Comparison of ENCODE assay signal across 18 cellular contexts in genomic region chr4:147723316-147723715, GRCh38. TPM values are rescaled to one million over a fixed set of nuclear protein-coding genes. Genes with fewer than 3 reads are reported as not detected.
A peak's percentile ranks its signal among the peaks of the same experiment; 100 is the strongest.
DNase-seq lines count a peak whose midpoint lies in the region; ATAC-seq and TF ChIP-seq lines count a peak whose summit lies in the region.
"Had no signal": no experiment of that assay in that cellular context is flagged by ENCODE, and none has a peak within 500 bp of the region (broad histone marks: within the 10 kb centered on the region; RNA-seq: fewer than 3 reads in every experiment).

No MANE protein-coding gene starts in this region.

- H3K27ac ChIP-seq in GM23338 (ENCODE audit: low read depth) (no peak overlapping the region), liver (ENCODE audit: low read depth in 1 of 2, low read length in 2 of 2) (no peak overlapping the region), gastrocnemius medialis (no peak overlapping the region), endodermal cell (ENCODE audit: low read depth, low read length) (no peak overlapping the region), suprapubic skin (no peak overlapping the region)
- H3K27ac ChIP-seq: foreskin keratinocyte had no signal

- H3K9me3 ChIP-seq in liver (ENCODE audit: control insufficient read depth in 4 of 4, low read length in 3 of 4) (no peaks in the 10 kb centered on the region), gastrocnemius medialis (no peaks in the 10 kb centered on the region), endodermal cell (ENCODE audit: control insufficient read depth, low read length) (no peaks in the 10 kb centered on the region), suprapubic skin (no peaks in the 10 kb centered on the region)

- TF ChIP-seq EP300 in suprapubic skin (IDR thresholded peaks at IDR 0.05), result no peak

- TF ChIP-seq POLR2A in gastrocnemius medialis (IDR thresholded peaks at IDR 0.05) (no peak), suprapubic skin (IDR thresholded peaks at IDR 0.05) (no peak)

- H3K9me3 Mint-ChIP-seq in GM23338 (no peaks in the 10 kb centered on the region), chondrocyte (ENCODE audit: low read depth) (no peaks in the 10 kb centered on the region), endodermal cell (no peaks in the 10 kb centered on the region)
- H3K9me3 Mint-ChIP-seq: activated naive CD4-positive, alpha-beta T cell treated with anti-CD3 and anti-CD28 coated beads for 36 hours had no signal

- in situ Hi-C loops in gastrocnemius medialis (cut with MboI; ENCODE audit: low sequenced_read_pairs in 4 of 4), result no loop called here

- no peaks in the 10 kb centered on the region for H3K36me3 Mint-ChIP-seq in GM23338 (ENCODE audit: low read depth)
- no peaks in the 10 kb centered on the region for H3K36me3 Mint-ChIP-seq in chondrocyte (ENCODE audit: low read depth)
- H3K36me3 Mint-ChIP-seq in endodermal cell (ENCODE audit: low read depth), result no peaks in the 10 kb centered on the region

- no peaks in the 10 kb centered on the region for H3K9me2 ChIP-seq in GM23338 (ENCODE audit: insufficient read depth)

- no peak for TF ChIP-seq RAD21 in liver (IDR thresholded peaks at IDR 0.05)

- WGBS in liver, result 45% methylated on average over 4 of the region's 4 CpGs
- WGBS in endodermal cell (ENCODE audit: insufficient coverage in 1 of 2, insufficient read length in 1 of 2), 2 experiments, result 94 to 96% methylated on average over 4 of the region's 4 CpGs
- WGBS in suprapubic skin, result 50% methylated on average over 4 of the region's 4 CpGs

- H3K27me3 ChIP-seq in GM23338 (ENCODE audit: insufficient read depth) (peaks cover 7% of the 10 kb centered on the region; the same call in 1 of the 2 replicates), liver (ENCODE audit: control insufficient read depth in 4 of 4, insufficient read depth in 4 of 4, low read length in 3 of 4) (no peaks in the 10 kb centered on the region), gastrocnemius medialis (no peaks in the 10 kb centered on the region), endodermal cell (ENCODE audit: control insufficient read depth, insufficient read depth, low read length, poor library complexity, severe bottlenecking) (peaks cover 13% of the 10 kb centered on the region), suprapubic skin (no peaks in the 10 kb centered on the region)
- H3K27me3 ChIP-seq: foreskin keratinocyte had no signal

- no peaks in the 10 kb centered on the region for H3K79me2 ChIP-seq in GM23338 (replicated peaks; ENCODE audit: insufficient read depth)

- H3K4me1 Mint-ChIP-seq in GM23338 (peaks cover 2% of the 10 kb centered on the region; the same call in 2 of the 3 replicates), chondrocyte (ENCODE audit: low read depth) (peaks cover 8% of the 10 kb centered on the region), endodermal cell (peaks cover 17% of the 10 kb centered on the region)

- H4K20me1 ChIP-seq in GM23338 (replicated peaks; ENCODE audit: insufficient read depth), result no peaks in the 10 kb centered on the region

- no peak overlapping the region for H3K4me3 ChIP-seq in GM23338
- no peak overlapping the region for H3K4me3 ChIP-seq in liver (ENCODE audit: low read depth in 1 of 3, low read length in 3 of 3)
- H3K4me3 ChIP-seq in gastrocnemius medialis, result no peak overlapping the region
- H3K4me3 ChIP-seq in endodermal cell (ENCODE audit: low read length), result no peak overlapping the region
- H3K4me3 ChIP-seq in suprapubic skin, result no peak overlapping the region

- H3K36me3 ChIP-seq in GM23338 (ENCODE audit: insufficient read depth) (no peaks in the 10 kb centered on the region), liver (ENCODE audit: control insufficient read depth in 4 of 4, insufficient read depth in 3 of 4, low read depth in 1 of 4, low read length in 3 of 4) (no peaks in the 10 kb centered on the region), gastrocnemius medialis (no peaks in the 10 kb centered on the region), endodermal cell (ENCODE audit: control insufficient read depth, insufficient read depth, low read length) (no peaks in the 10 kb centered on the region), suprapubic skin (no peaks in the 10 kb centered on the region)

- H3F3A ChIP-seq in GM23338 (replicated peaks; ENCODE audit: low read depth), result no peaks in the 10 kb centered on the region

- H3K27ac Mint-ChIP-seq in GM23338 (no peak overlapping the region), chondrocyte (ENCODE audit: unreplicated experiment) (peak overlapping the region; percentile 70), endodermal cell (no peak overlapping the region)
- H3K27ac Mint-ChIP-seq: activated naive CD4-positive, alpha-beta T cell treated with anti-CD3 and anti-CD28 coated beads for 36 hours had no signal

- H3K4me2 ChIP-seq in GM23338, result no peak overlapping the region

- H3K9ac ChIP-seq in liver (ENCODE audit: low read depth in 1 of 2, low read length in 2 of 2) (no peak overlapping the region), endodermal cell (ENCODE audit: extremely low read depth, low read length, poor library complexity, severe bottlenecking) (no peak overlapping the region)

- H3K4me3 Mint-ChIP-seq in GM23338 (no peak overlapping the region), chondrocyte (ENCODE audit: unreplicated experiment) (no peak overlapping the region), endodermal cell (no peak overlapping the region)
- H3K4me3 Mint-ChIP-seq: activated naive CD4-positive, alpha-beta T cell treated with anti-CD3 and anti-CD28 coated beads for 36 hours had no signal

- H3K27me3 Mint-ChIP-seq in GM23338 (ENCODE audit: insufficient read depth, low read depth, poor library complexity), result peaks cover 4% of the 10 kb centered on the region
- no peaks in the 10 kb centered on the region for H3K27me3 Mint-ChIP-seq in chondrocyte (ENCODE audit: low read depth)
- H3K27me3 Mint-ChIP-seq in endodermal cell (ENCODE audit: insufficient read depth), result peaks cover 9% of the 10 kb centered on the region

- H3K4me1 ChIP-seq in GM23338 (ENCODE audit: insufficient read depth) (no peaks in the 10 kb centered on the region), liver (ENCODE audit: control insufficient read depth in 4 of 4, insufficient read depth in 4 of 4, low read length in 3 of 4) (peaks cover 0 to 6% (median 3%) of the 10 kb centered on the region in 4 donors), gastrocnemius medialis (no peaks in the 10 kb centered on the region), endodermal cell (ENCODE audit: control insufficient read depth, insufficient read depth, low read length) (no peaks in the 10 kb centered on the region), suprapubic skin (no peaks in the 10 kb centered on the region)

- intact Hi-C loops in gastrocnemius medialis (cut with DNase I; ENCODE audit: low total_unique reads), result no loop called here

- DNase-seq in GM23338 (ENCODE audit: low spot score), result no peak
- DNase-seq in chondrocyte (ENCODE audit: low spot score), result no peak
- peak in 1 of 2 donors; percentile 30 for DNase-seq in gastrocnemius medialis
- DNase-seq in NCI-H146 treated with DMSO at 0.1 percent for 48 hours (lab: John Stamatoyannopoulos, UW; ENCODE audit: unreplicated experiment), result no peak
- DNase-seq in endodermal cell, result no peak
- DNase-seq in suprapubic skin (ENCODE audit: low spot score in 2 of 2), result no peak
- DNase-seq: activated CD4-positive, CD25-positive, alpha-beta regulatory T cell treated with anti-CD3 and anti-CD28 coated beads, Interleukin-2, amount 50 U/mL, for 72 hours; activated CD8-positive, alpha-beta memory T cell treated with anti-CD3 and anti-CD28 coated beads, Interleukin-2, amount 50 U/mL, for 48 hours; activated naive CD4-positive, alpha-beta T cell treated with anti-CD3 and anti-CD28 coated beads for 36 hours; Calu3; effector CD8-positive, alpha-beta T cell; foreskin keratinocyte; mesendoderm; NCI-H1930; NCI-H526 treated with DMSO at 0.1 percent for 48 hours had no signal

- TF ChIP-seq CTCF in GM23338 (conservative IDR thresholded peaks at IDR 0.05; ENCODE audit: low read depth in 2 of 2) (no peak), chondrocyte (IDR thresholded peaks at IDR 0.05) (no peak), liver (IDR thresholded peaks at IDR 0.05; ENCODE audit: low read depth, low read length, missing input control) (no peak), gastrocnemius medialis (IDR thresholded peaks at IDR 0.05 in 4 of 5, conservative IDR thresholded peaks at IDR 0.05 in 1 of 5) (no peak), endodermal cell (conservative IDR thresholded peaks at IDR 0.05) (no peak), suprapubic skin (IDR thresholded peaks at IDR 0.05) (no peak)

- H2AFZ ChIP-seq in GM23338, result peak overlapping the region; percentile 90; the same call in 1 of the 2 replicates

- ATAC-seq in GM23338 (no peak), gastrocnemius medialis (peak; percentile 52 to 75), GM21515 (IDR thresholded peaks at IDR 0.05; ENCODE audit: unreplicated experiment) (no peak)
- ATAC-seq: foreskin keratinocyte, Panc1 had no signal

TF ChIP-seq in liver, 16 proteins besides CTCF, POLR2A, EP300 and RAD21:
- TF ChIP-seq HNF4A (conservative IDR thresholded peaks at IDR 0.05), result peak; percentile 35 to 53
- TF ChIP-seq HNF4G (IDR thresholded peaks at IDR 0.05), result no peak
- TF ChIP-seq JUND (IDR thresholded peaks at IDR 0.05), result no peak
- no peak for TF ChIP-seq FOXA2 (IDR thresholded peaks at IDR 0.05)

RNA-seq across cellular contexts. Expression of gene ARHGAP10, which starts 8.6 kb away (rescaled TPM):
- total RNA-seq in GM23338 (2014; rRNA removed; shearing (Covaris generic)), result 4.6 and 5.1 TPM in 2 replicates
- polyA plus RNA-seq in GM23338 (2016; fragmentation: Nextera tagmentation; extraction: Ambion mirVana), result 4.6 and 6.3 TPM in 2 replicates
- 111 to 119 TPM (median 111 TPM) in 3 replicates for total RNA-seq in chondrocyte
- 10 to 100 TPM in 1 of 2 donors, 1 to 10 TPM in 1; 1.5 to 13.0 TPM for total RNA-seq in liver
- 1 to 10 TPM; 3.7 to 4.9 TPM for polyA plus RNA-seq in liver
- 10 to 100 TPM; 22.1 to 34.6 (median 28.0) TPM for total RNA-seq in gastrocnemius medialis
- 10 to 100 TPM in 1 of 2 donors, 1 to 10 TPM in 1; 9.1 to 11.8 TPM for total RNA-seq in endodermal cell
- 3.4 TPM for polyA plus RNA-seq in endodermal cell (2013, experiment 1 of 2)
- 3.6 TPM for polyA plus RNA-seq in endodermal cell (2013, experiment 2 of 2)
- 10 to 100 TPM; 32.5 to 59.0 (median 36.8) TPM for total RNA-seq in suprapubic skin

RNA-seq across cellular contexts. Expression of gene PRMT9, which starts 39.4 kb away (rescaled TPM):
- 11.2 and 13.1 TPM in 2 replicates for total RNA-seq in GM23338 (2014; rRNA removed; shearing (Covaris generic))
- polyA plus RNA-seq in GM23338 (2016; fragmentation: Nextera tagmentation; extraction: Ambion mirVana) (6.4 and 7.6 TPM in 2 replicates), liver (1 to 10 TPM; 2.4 to 2.9 TPM)
- total RNA-seq in chondrocyte (7.0 to 9.8 TPM (median 7.8 TPM) in 3 replicates), liver (1 to 10 TPM; 8.5 TPM), gastrocnemius medialis (1 to 10 TPM; 5.2 to 9.1 (median 5.5) TPM), endodermal cell (10 to 100 TPM; 15.3 to 17.3 TPM), suprapubic skin (10 to 100 TPM in 1 of 4 donors, 1 to 10 TPM in 3; 5.3 to 13.3 (median 7.1) TPM)
- polyA plus RNA-seq in endodermal cell (2013, experiment 1 of 2), result 10.2 TPM
- 8.1 TPM for polyA plus RNA-seq in endodermal cell (2013, experiment 2 of 2)

Comparison
In these comparisons a context has a peak if more than half of its experiments do, and no peak if none do; other contexts are left out.
1. ATAC-seq: peak in gastrocnemius medialis (2 of 2); none in GM23338 (single experiment) and GM21515 (single experiment).